ENCODE assay signal across 1 cellular context in genomic region chr19:24140099-24140498, GRCh38.
TF ChIP-seq lines count a peak whose summit lies in the region.

No MANE protein-coding gene starts in this region.

TF ChIP-seq in HepG2, 621 proteins besides CTCF, POLR2A, EP300 and RAD21 (continued from another document):
- TF ChIP-seq ARID5B (CRISPR knock-in tag; IDR thresholded peaks at IDR 0.05) (peak; percentile 97), NCOA1 (CRISPR knock-in tag; IDR thresholded peaks at IDR 0.05) (no peak), MAFK (conservative IDR thresholded peaks at IDR 0.05 in 1 of 2, IDR thresholded peaks at IDR 0.05 in 1 of 2; ENCODE audit: low read length in 2 of 2) (peak; percentile 46 to 62), GATAD1 (CRISPR knock-in tag; IDR thresholded peaks at IDR 0.05) (peak; percentile 65; the same call in 1 of the 2 replicates), MIER3 (CRISPR knock-in tag; IDR thresholded peaks at IDR 0.05; ENCODE audit: borderline replicate concordance) (peak; percentile 81; the same call in 1 of the 2 replicates), WIZ (CRISPR knock-in tag; IDR thresholded peaks at IDR 0.05) (no peak), ZNF263 (CRISPR knock-in tag; IDR thresholded peaks at IDR 0.05) (no peak), KLF16 (CRISPR knock-in tag; IDR thresholded peaks at IDR 0.05) (peak in 1 of 2 experiments; percentile 83; a peak in 2 of 4 replicates), HMG20A (CRISPR knock-in tag; IDR thresholded peaks at IDR 0.05; ENCODE audit: borderline replicate concordance) (peak; percentile 85), NR2F6 (IDR thresholded peaks at IDR 0.05) (peak; percentile 42; the same call in 1 of the 2 replicates), NR2F6 (CRISPR knock-in tag; IDR thresholded peaks at IDR 0.05) (peak; percentile 79), NFATC3 (CRISPR knock-in tag; IDR thresholded peaks at IDR 0.05) (no peak), ASH2L (IDR thresholded peaks at IDR 0.05; ENCODE audit: insufficient read length, low read depth, low read length) (no peak), RCOR2 (CRISPR knock-in tag; IDR thresholded peaks at IDR 0.05) (0 out of 2 replicates have a peak, but pooled peaks have one; percentile 42), NCOA2 (CRISPR knock-in tag; IDR thresholded peaks at IDR 0.05) (peak; percentile 82), ZNF768 (CRISPR knock-in tag; IDR thresholded peaks at IDR 0.05) (no peak), PREB (CRISPR knock-in tag; IDR thresholded peaks at IDR 0.05) (no peak), ZNF335 (CRISPR knock-in tag; IDR thresholded peaks at IDR 0.05) (peak; percentile 75; the same call in 1 of the 2 replicates), MXI1 (IDR thresholded peaks at IDR 0.05; ENCODE audit: borderline replicate concordance, low read depth, low read length) (no peak), ZGPAT (CRISPR knock-in tag; IDR thresholded peaks at IDR 0.05) (peak; percentile 77), ELF4 (CRISPR knock-in tag; IDR thresholded peaks at IDR 0.05; ENCODE audit: borderline replicate concordance) (no peak)
